Comparison of ENCODE assay signal across 10 cellular contexts in genomic region chr2:232551776-232552175, GRCh38. TPM values are rescaled to one million over a fixed set of nuclear protein-coding genes. Genes with fewer than 3 reads are reported as not detected.
A peak's percentile ranks its signal among the peaks of the same experiment; 100 is the strongest.
DNase-seq lines count a peak whose midpoint lies in the region; ATAC-seq, FAIRE-seq and TF ChIP-seq lines count a peak whose summit lies in the region.
"Had no signal": no experiment of that assay in that cellular context is flagged by ENCODE, and none has a peak within 500 bp of the region (broad histone marks: within the 10 kb centered on the region; RNA-seq: fewer than 3 reads in every experiment).

No MANE protein-coding gene starts in this region.

- H3K4me3 ChIP-seq in kidney (ENCODE audit: low read length in 2 of 2) (peak overlapping the region; percentile 71 to 99), suprapubic skin (peak overlapping the region; percentile 83), H7 (ENCODE audit: insufficient read depth, low read depth, low read length) (no peak overlapping the region)

- H3K9me3 Mint-ChIP-seq in activated T-cell treated with anti-CD3 and anti-CD28 coated beads, Interleukin-2, amount 50 U/mL, for 24 hours = peaks cover 3% of the 10 kb centered on the region
- H3K9me3 Mint-ChIP-seq in activated naive CD8-positive, alpha-beta T cell (ENCODE audit: low read depth) = no peaks in the 10 kb centered on the region

- FAIRE-seq in kidney (lab: Jason Lieb, UNC) = no peak

- 95% methylated on average over 4 of the region's 4 CpGs for WGBS in suprapubic skin

- peak overlapping the region; percentile 91 to 94 for H3K27ac ChIP-seq in kidney (ENCODE audit: low read depth in 2 of 2, low read length in 2 of 2)
- H3K27ac ChIP-seq in suprapubic skin = no peak overlapping the region

- peaks cover 88% of the 10 kb centered on the region for H3K36me3 Mint-ChIP-seq in activated T-cell treated with anti-CD3 and anti-CD28 coated beads, Interleukin-2, amount 50 U/mL, for 24 hours (ENCODE audit: low read depth)
- H3K36me3 Mint-ChIP-seq in activated naive CD8-positive, alpha-beta T cell = peaks cover 25% of the 10 kb centered on the region

- TF ChIP-seq CTCF in kidney (IDR thresholded peaks at IDR 0.05; ENCODE audit: borderline replicate concordance, extremely low read depth, insufficient read depth) (no peak), suprapubic skin (IDR thresholded peaks at IDR 0.05) (no peak)

- no peak for TF ChIP-seq POLR2A in suprapubic skin (IDR thresholded peaks at IDR 0.05)

- H3K4me3 Mint-ChIP-seq in activated T-cell treated with anti-CD3 and anti-CD28 coated beads, Interleukin-2, amount 50 U/mL, for 24 hours = peak overlapping the region; percentile 97
- peak overlapping the region; percentile 100 for H3K4me3 Mint-ChIP-seq in activated naive CD8-positive, alpha-beta T cell

- no peak for DNase-seq in activated T-cell treated with anti-CD3 and anti-CD28 coated beads, Interleukin-2, amount 50 U/mL, for 24 hours
- DNase-seq in activated T-cell treated with anti-CD3 and anti-CD28 coated beads, Interleukin-2, amount 50 U/mL, for 48 hours = no peak
- DNase-seq in kidney (no peak), suprapubic skin (ENCODE audit: low spot score in 2 of 2) (no peak), H7 (no peak), NCI-H2107 (lab: John Stamatoyannopoulos, UW) (no peak)
- DNase-seq: COR-L47; stimulated activated CD4-positive, alpha-beta T cell treated with anti-CD3 and anti-CD28 coated beads, Interleukin-2, amount 100 ng/mL, for 24 hours had no signal

- intact Hi-C loops in kidney (cut with DNase I) = no loop called here

- H3K4me1 ChIP-seq in kidney (ENCODE audit: control insufficient read depth in 1 of 2, insufficient read depth in 1 of 2, low read depth in 1 of 2, low read length in 2 of 2) (peaks cover 20 to 22% of the 10 kb centered on the region in 2 donors), suprapubic skin (peaks cover 41% of the 10 kb centered on the region)

- no peak for ATAC-seq in GM18511 (IDR thresholded peaks at IDR 0.05; ENCODE audit: unreplicated experiment)

- peak overlapping the region; percentile 77 to 85 for H3K9ac ChIP-seq in kidney (ENCODE audit: low read length in 2 of 2)

- TF ChIP-seq EP300 in suprapubic skin (IDR thresholded peaks at IDR 0.05) = no peak

- no peaks in the 10 kb centered on the region for H3K27me3 Mint-ChIP-seq in activated T-cell treated with anti-CD3 and anti-CD28 coated beads, Interleukin-2, amount 50 U/mL, for 24 hours
- H3K27me3 Mint-ChIP-seq in activated naive CD8-positive, alpha-beta T cell = no peaks in the 10 kb centered on the region

- peak overlapping the region; percentile 99 for H3K27ac Mint-ChIP-seq in activated T-cell treated with anti-CD3 and anti-CD28 coated beads, Interleukin-2, amount 50 U/mL, for 24 hours
- H3K27ac Mint-ChIP-seq in activated naive CD8-positive, alpha-beta T cell = peak overlapping the region; percentile 97

- no peaks in the 10 kb centered on the region for H3K27me3 ChIP-seq in suprapubic skin
- H3K27me3 ChIP-seq in H7 (ENCODE audit: control insufficient read depth, insufficient read depth, low read length) = no peaks in the 10 kb centered on the region

- H3K9me3 ChIP-seq in kidney (ENCODE audit: control insufficient read depth in 1 of 2, low read length in 2 of 2) (no peaks in the 10 kb centered on the region), suprapubic skin (no peaks in the 10 kb centered on the region)

- H3K36me3 ChIP-seq in kidney (ENCODE audit: control insufficient read depth in 1 of 2, insufficient read depth in 2 of 2, low read length in 2 of 2) (peaks cover 0 to 5% of the 10 kb centered on the region in 2 donors), suprapubic skin (peaks cover 10% of the 10 kb centered on the region), H7 (replicated peaks; ENCODE audit: control insufficient read depth, insufficient read depth, low read length) (peaks cover 1% of the 10 kb centered on the region)

- peaks cover 73% of the 10 kb centered on the region for H3K4me1 Mint-ChIP-seq in activated T-cell treated with anti-CD3 and anti-CD28 coated beads, Interleukin-2, amount 50 U/mL, for 24 hours (ENCODE audit: low read depth)
- peaks cover 78% of the 10 kb centered on the region for H3K4me1 Mint-ChIP-seq in activated naive CD8-positive, alpha-beta T cell (ENCODE audit: low read depth)

RNA-seq across cellular contexts. Expression of gene EIF4E2, which starts 1.3 kb away (rescaled TPM):
- total RNA-seq in kidney = 79.2 TPM
- polyA plus RNA-seq in kidney (ENCODE audit: insufficient read depth, low read depth, low replicate concordance) = 78.3 TPM
- 10 to 100 TPM; 26.6 to 54.2 (median 34.1) TPM for total RNA-seq in suprapubic skin
- total RNA-seq in H7 (2014; rRNA removed; shearing (Covaris generic)) = 64.6 and 65.3 TPM in 2 replicates

RNA-seq across cellular contexts. Expression of gene TIGD1, which starts 1.4 kb away (rescaled TPM):
- total RNA-seq in kidney (7.0 TPM), suprapubic skin (10 to 100 TPM in 1 of 4 donors, 1 to 10 TPM in 3; 4.6 to 16.3 (median 7.9) TPM)
- 4.8 TPM for polyA plus RNA-seq in kidney (ENCODE audit: insufficient read depth, low read depth, low replicate concordance)
- total RNA-seq in H7 (2014; rRNA removed; shearing (Covaris generic)) = 5.0 and 8.0 TPM in 2 replicates

RNA-seq across cellular contexts. Expression of gene CHRNG, which starts 12.3 kb away (rescaled TPM):
- total RNA-seq in kidney (not detected), suprapubic skin (not detected)
- not detected for polyA plus RNA-seq in kidney (ENCODE audit: insufficient read depth, low read depth, low replicate concordance)
- total RNA-seq in H7 (2014; rRNA removed; shearing (Covaris generic)) = not detected in 2 replicates

RNA-seq across cellular contexts. Expression of gene CHRND, which starts 25.8 kb away (rescaled TPM):
- total RNA-seq in kidney = not detected
- polyA plus RNA-seq in kidney (ENCODE audit: insufficient read depth, low read depth, low replicate concordance) = not detected
- not detected for total RNA-seq in suprapubic skin
- not detected in 2 replicates for total RNA-seq in H7 (2014; rRNA removed; shearing (Covaris generic))

RNA-seq across cellular contexts. Expression of gene PRSS56, which starts 31.6 kb away (rescaled TPM):
- total RNA-seq in kidney = not detected
- not detected for polyA plus RNA-seq in kidney (ENCODE audit: insufficient read depth, low read depth, low replicate concordance)
- total RNA-seq in suprapubic skin = not detected
- not detected in 2 replicates for total RNA-seq in H7 (2014; rRNA removed; shearing (Covaris generic))
